Comparison of ENCODE assay signal across 8 cellular contexts in genomic region chr9:124770359-124771020, GRCh38. TPM values are rescaled to one million over a fixed set of nuclear protein-coding genes. Genes with fewer than 3 reads are reported as not detected.
DNase-seq lines count a peak whose midpoint lies in the region; FAIRE-seq and TF ChIP-seq lines count a peak whose summit lies in the region.

No MANE protein-coding gene starts in this region.

- H3K9me3 ChIP-seq in MG63 (no peaks in the 10 kb centered on the region), astrocyte (ENCODE audit: insufficient read depth, low read depth, low read length) (no peaks in the 10 kb centered on the region), kidney (ENCODE audit: control insufficient read depth in 1 of 2, low read length in 2 of 2) (no peaks in the 10 kb centered on the region)

- H3K9ac ChIP-seq in astrocyte (ENCODE audit: low read length), result peak overlapping the region; percentile 79
- peak overlapping the region in 1 of 2 donors; percentile 56 for H3K9ac ChIP-seq in kidney (ENCODE audit: low read length in 2 of 2)

- no peak for TF ChIP-seq CTCF in astrocyte (IDR thresholded peaks at IDR 0.05; ENCODE audit: insufficient read depth, low read depth, low read length)
- TF ChIP-seq CTCF in kidney (IDR thresholded peaks at IDR 0.05; ENCODE audit: borderline replicate concordance, extremely low read depth, insufficient read depth), result no peak

- H3K4me3 Mint-ChIP-seq in astrocyte (ENCODE audit: unreplicated experiment), result peak overlapping the region; percentile 92
- H3K4me3 Mint-ChIP-seq in stimulated activated naive CD8-positive, alpha-beta T cell treated with anti-CD3 and anti-CD28 coated beads, Interleukin-15, Interleukin-2, amounts not matched to agents 100 ng/mL and 50 ng/mL, for 24 hours, result peak overlapping the region; percentile 86

- intact Hi-C loops in kidney (cut with DNase I), result no loop called here

- H3K9me3 Mint-ChIP-seq in astrocyte (ENCODE audit: unreplicated experiment), result no peaks in the 10 kb centered on the region
- H3K9me3 Mint-ChIP-seq in stimulated activated naive CD8-positive, alpha-beta T cell treated with anti-CD3 and anti-CD28 coated beads, Interleukin-15, Interleukin-2, amounts not matched to agents 100 ng/mL and 50 ng/mL, for 24 hours, result no peaks in the 10 kb centered on the region

- peak overlapping the region; percentile 85 for H3K4me2 ChIP-seq in astrocyte (ENCODE audit: low read length)

- peak overlapping the region; percentile 60 for H3K4me3 ChIP-seq in MG63
- peak overlapping the region; percentile 61 for H3K4me3 ChIP-seq in astrocyte (ENCODE audit: insufficient read depth, low read depth, low read length)
- peak overlapping the region; percentile 58 to 89 for H3K4me3 ChIP-seq in kidney (ENCODE audit: low read length in 2 of 2)

- H3K27me3 Mint-ChIP-seq in astrocyte (ENCODE audit: low read depth, unreplicated experiment), result no peaks in the 10 kb centered on the region
- peaks cover 70% of the 10 kb centered on the region for H3K27me3 Mint-ChIP-seq in stimulated activated naive CD8-positive, alpha-beta T cell treated with anti-CD3 and anti-CD28 coated beads, Interleukin-15, Interleukin-2, amounts not matched to agents 100 ng/mL and 50 ng/mL, for 24 hours

- H3K27ac ChIP-seq in astrocyte (ENCODE audit: low read depth, low read length) (no peak overlapping the region), kidney (ENCODE audit: low read depth in 2 of 2, low read length in 2 of 2) (peak overlapping the region; percentile 13 to 82)

- H3K4me1 ChIP-seq in astrocyte (ENCODE audit: insufficient read depth, low read length) (peaks cover 11% of the 10 kb centered on the region), kidney (ENCODE audit: control insufficient read depth in 1 of 2, insufficient read depth in 1 of 2, low read depth in 1 of 2, low read length in 2 of 2) (peaks cover 0 to 5% of the 10 kb centered on the region in 2 donors)

- FAIRE-seq in astrocyte (lab: Jason Lieb, UNC) (no peak), kidney (lab: Jason Lieb, UNC) (no peak)

- peak overlapping the region; percentile 79 for H2AFZ ChIP-seq in astrocyte (ENCODE audit: low read depth, low read length)

- H3K36me3 ChIP-seq in MG63, result no peaks in the 10 kb centered on the region
- no peaks in the 10 kb centered on the region for H3K36me3 ChIP-seq in astrocyte (ENCODE audit: insufficient read depth, low read length)
- H3K36me3 ChIP-seq in kidney (ENCODE audit: control insufficient read depth in 1 of 2, insufficient read depth in 2 of 2, low read length in 2 of 2), result no peaks in the 10 kb centered on the region

- no peaks in the 10 kb centered on the region for H3K36me3 Mint-ChIP-seq in astrocyte (ENCODE audit: low read depth, unreplicated experiment)
- H3K36me3 Mint-ChIP-seq in stimulated activated naive CD8-positive, alpha-beta T cell treated with anti-CD3 and anti-CD28 coated beads, Interleukin-15, Interleukin-2, amounts not matched to agents 100 ng/mL and 50 ng/mL, for 24 hours (ENCODE audit: low read depth), result no peaks in the 10 kb centered on the region

- peak overlapping the region; percentile 79 for H3K27ac Mint-ChIP-seq in astrocyte (ENCODE audit: unreplicated experiment)
- no peak overlapping the region for H3K27ac Mint-ChIP-seq in stimulated activated naive CD8-positive, alpha-beta T cell treated with anti-CD3 and anti-CD28 coated beads, Interleukin-15, Interleukin-2, amounts not matched to agents 100 ng/mL and 50 ng/mL, for 24 hours

- DNase-seq in NCI-H2227 (lab: John Stamatoyannopoulos, UW; ENCODE audit: unreplicated experiment), result peak; percentile 39
- DNase-seq in NCI-H2227 treated with DMSO at 0.1 percent for 48 hours (lab: John Stamatoyannopoulos, UW), result no peak
- no peak for DNase-seq in MG63
- DNase-seq in astrocyte (ENCODE audit: low read depth), result no peak
- peak; percentile 87 for DNase-seq in kidney
- DNase-seq in Ammon's horn (ENCODE audit: low spot score), result no peak
- DNase-seq in DMS79 (lab: John Stamatoyannopoulos, UW), result no peak

- H3K27me3 ChIP-seq in MG63, result peaks cover 12% of the 10 kb centered on the region
- H3K27me3 ChIP-seq in astrocyte (ENCODE audit: insufficient read depth, low read length), result peaks cover 48% of the 10 kb centered on the region

- peaks cover 33% of the 10 kb centered on the region for H3K4me1 Mint-ChIP-seq in astrocyte (ENCODE audit: low read depth, unreplicated experiment)
- H3K4me1 Mint-ChIP-seq in stimulated activated naive CD8-positive, alpha-beta T cell treated with anti-CD3 and anti-CD28 coated beads, Interleukin-15, Interleukin-2, amounts not matched to agents 100 ng/mL and 50 ng/mL, for 24 hours (ENCODE audit: low read depth), result peaks cover 45% of the 10 kb centered on the region

- peaks cover 22% of the 10 kb centered on the region for H4K20me1 ChIP-seq in astrocyte (ENCODE audit: insufficient read depth, low read length)

- H3K79me2 ChIP-seq in astrocyte (ENCODE audit: insufficient read depth, low read length), result no peaks in the 10 kb centered on the region

RNA-seq across cellular contexts. Expression of gene NR6A1, which starts 0.6 kb away (rescaled TPM):
- total RNA-seq in MG63 (2014; rRNA removed; shearing (Covaris generic); ENCODE audit: low replicate concordance), result 0.37 and 2.5 TPM in 2 replicates
- total RNA-seq in astrocyte, result 14.5 and 20.8 TPM in 2 replicates
- total RNA-seq in kidney, result 3.5 TPM
- 1.2 TPM for polyA plus RNA-seq in kidney (ENCODE audit: insufficient read depth, low read depth, low replicate concordance)

RNA-seq across cellular contexts. Expression of gene OLFML2A, which starts 6.4 kb away (rescaled TPM):
- total RNA-seq in MG63 (2014; rRNA removed; shearing (Covaris generic); ENCODE audit: low replicate concordance), result 0.20 and 1.5 TPM in 2 replicates
- total RNA-seq in astrocyte (148 and 179 TPM in 2 replicates), kidney (12.2 TPM)
- 5.1 TPM for polyA plus RNA-seq in kidney (ENCODE audit: insufficient read depth, low read depth, low replicate concordance)

Comparison
In these comparisons a context has a peak if more than half of its experiments do, and no peak if none do; other contexts are left out.
1. DNase-seq: peak in NCI-H2227 (single experiment) and kidney (single experiment); none in NCI-H2227 treated with DMSO at 0.1 percent for 48 hours (single experiment), MG63 (single experiment), astrocyte (single experiment), Ammon's horn (single experiment) and DMS79 (single experiment).
2. RNA of gene OLFML2A, which starts 6.4 kb away (total RNA-seq): 148 to 179 TPM in astrocyte; 12.2 TPM in kidney (single experiment) and 0.20 to 1.5 TPM in MG63; every median in the first group is over 10 times any median in the second.
3. Peak in every context shown above with its lines, with median percentiles within 50 percentile points of each other: H3K4me3 ChIP-seq.